In the genomic region with DNA sequence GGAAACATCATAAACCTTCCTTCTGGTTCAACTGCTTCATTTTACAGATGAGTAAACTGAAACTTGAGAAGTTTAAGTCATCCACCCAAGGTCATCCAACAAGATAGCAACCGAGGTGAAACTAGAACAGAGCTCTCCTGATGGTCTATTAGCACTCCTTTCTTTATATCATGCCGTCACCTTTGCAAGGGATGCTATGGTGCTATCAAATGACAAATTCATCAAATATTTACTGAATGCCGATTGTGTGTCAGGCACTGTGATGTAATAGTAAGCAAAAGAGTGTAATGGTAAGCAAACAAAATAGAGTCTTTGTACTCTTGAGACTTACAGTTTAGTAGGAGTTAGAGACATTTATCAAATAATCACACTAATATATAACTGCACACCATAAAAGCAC, we compare ENCODE assay signal across 30 cellular contexts. TPM values are rescaled to one million over a fixed set of nuclear protein-coding genes. Genes with fewer than 3 reads are reported as not detected.
DNase-seq lines count a peak whose midpoint lies in the region; ATAC-seq and TF ChIP-seq lines count a peak whose summit lies in the region.
"Had no signal": no experiment of that assay in that cellular context is flagged by ENCODE, and none has a peak within 500 bp of the region (broad histone marks: within the 10 kb centered on the region; RNA-seq: fewer than 3 reads in every experiment).

No MANE protein-coding gene starts in this region.

- TF ChIP-seq CTCF in 22Rv1 (IDR thresholded peaks at IDR 0.05) (no peak), WTC11 (IDR thresholded peaks at IDR 0.05) (no peak)

- POLR2A ChIA-PET in WTC11 (lab: Charles Lee): interaction anchor here (0.6 kb wide), 1 partner anchor 1360 kb away, joined by 3 read pairs; no protein-coding TSS in a partner anchor

- no peaks in the 10 kb centered on the region for H3K36me3 Mint-ChIP-seq in WTC11
- H3K36me3 Mint-ChIP-seq: CD4-positive, alpha-beta memory T cell; naive thymus-derived CD4-positive, alpha-beta T cell had no signal

- H3K9me3 Mint-ChIP-seq in WTC11: no peaks in the 10 kb centered on the region
- H3K9me3 Mint-ChIP-seq: activated CD4-positive, alpha-beta memory T cell treated with anti-CD3 and anti-CD28 coated beads, Interleukin-2, amount 10 ng/mL, durations not matched to agents 7 days and 5 days; activated naive CD4-positive, alpha-beta T cell treated with anti-CD3 and anti-CD28 coated beads for 36 hours; CD4-positive, alpha-beta memory T cell; endodermal cell; naive thymus-derived CD4-positive, alpha-beta T cell had no signal

- H3K27me3 Mint-ChIP-seq in WTC11 (ENCODE audit: low read depth): no peaks in the 10 kb centered on the region

- DNase-seq in DMS53 (lab: John Stamatoyannopoulos, UW) (peak; percentile 97), NCI-H510A treated with DMSO at 0.1 percent for 48 hours (lab: John Stamatoyannopoulos, UW) (peak; percentile 64), WTC11 (ENCODE audit: low spot score) (no peak), amniotic stem cell (lab: John Stamatoyannopoulos, UW) (no peak), T-helper 1 cell (no peak)
- DNase-seq: activated CD4-positive, alpha-beta memory T cell treated with anti-CD3 and anti-CD28 coated beads, Interleukin-2, amount 10 ng/mL, durations not matched to agents 7 days and 5 days; activated CD8-positive, alpha-beta memory T cell treated with anti-CD3 and anti-CD28 coated beads, Interleukin-2, amount 50 U/mL, for 4 hours; activated naive CD4-positive, alpha-beta T cell treated with anti-CD3 and anti-CD28 coated beads for 36 hours; adrenal gland; body of pancreas; CD4-positive, alpha-beta memory T cell; cerebellar nuclear complex; dermis blood vessel endothelial cell; DMS 273 treated with DMSO at 0.1 percent for 48 hours; endodermal cell; HCEC 1CT; Karpas-422; naive thymus-derived CD4-positive, alpha-beta T cell; NCI-H1436 treated with DMSO at 0.1 percent for 48 hours; posterior cingulate gyrus; Right ventricle myocardium superior; small intestine; stimulated activated naive CD4-positive, alpha-beta T cell treated with Interleukin-2 at 50 U/mL for 16 hours had no signal

- no peak overlapping the region for H3K4me3 Mint-ChIP-seq in WTC11
- H3K4me3 Mint-ChIP-seq: activated CD4-positive, alpha-beta memory T cell treated with anti-CD3 and anti-CD28 coated beads, Interleukin-2, amount 10 ng/mL, durations not matched to agents 7 days and 5 days; activated naive CD4-positive, alpha-beta T cell treated with anti-CD3 and anti-CD28 coated beads for 36 hours; CD4-positive, alpha-beta memory T cell; endodermal cell; naive thymus-derived CD4-positive, alpha-beta T cell had no signal

- H3K27ac Mint-ChIP-seq in WTC11: no peak overlapping the region
- H3K27ac Mint-ChIP-seq: activated CD4-positive, alpha-beta memory T cell treated with anti-CD3 and anti-CD28 coated beads, Interleukin-2, amount 10 ng/mL, durations not matched to agents 7 days and 5 days; activated naive CD4-positive, alpha-beta T cell treated with anti-CD3 and anti-CD28 coated beads for 36 hours; CD4-positive, alpha-beta memory T cell; endodermal cell; naive thymus-derived CD4-positive, alpha-beta T cell had no signal

- CTCF ChIA-PET in WTC11 (lab: Charles Lee): no interaction called here

- no peak for ATAC-seq in WTC11
- ATAC-seq in HG03342 (IDR thresholded peaks at IDR 0.05; ENCODE audit: unreplicated experiment): no peak
- ATAC-seq in GM21526 (IDR thresholded peaks at IDR 0.05; ENCODE audit: low FRiP score, unreplicated experiment): no peak
- ATAC-seq: body of pancreas; gastroesophageal sphincter; naive thymus-derived CD4-positive, alpha-beta T cell had no signal

- peak overlapping the region; percentile 19; the same call in 1 of the 2 replicates for H3K27ac ChIP-seq in 22Rv1
- H3K27ac ChIP-seq: adrenal gland, body of pancreas, gastroesophageal sphincter, neutrophil, right atrium auricular region had no signal

- H3K4me1 Mint-ChIP-seq in WTC11: no peaks in the 10 kb centered on the region
- H3K4me1 Mint-ChIP-seq: activated CD4-positive, alpha-beta memory T cell treated with anti-CD3 and anti-CD28 coated beads, Interleukin-2, amount 10 ng/mL, durations not matched to agents 7 days and 5 days; CD4-positive, alpha-beta memory T cell; endodermal cell; naive thymus-derived CD4-positive, alpha-beta T cell had no signal

TF ChIP-seq in WTC11, 78 proteins besides CTCF, POLR2A, EP300 and RAD21:
- TF ChIP-seq GABPB1 (CRISPR knock-in tag; IDR thresholded peaks at IDR 0.05): peak; percentile 69
- no peak for TF ChIP-seq MXD4 (CRISPR knock-in tag; IDR thresholded peaks at IDR 0.05; ENCODE audit: borderline replicate concordance)

RNA-seq across cellular contexts. Expression of gene SGIP1, which starts 14.0 kb away (rescaled TPM):
- total RNA-seq in WTC11 (2021): 3.2 to 3.9 TPM (median 3.3 TPM) in 3 replicates
- total RNA-seq: CD4-positive, alpha-beta memory T cell; G401; naive thymus-derived CD4-positive, alpha-beta T cell had no signal

Comparison
In these comparisons a context has a peak if more than half of its experiments do, and no peak if none do; other contexts are left out.
1. DNase-seq: peak in DMS53 (single experiment) and NCI-H510A treated with DMSO at 0.1 percent for 48 hours (single experiment); none in WTC11 (single experiment), amniotic stem cell (single experiment) and T-helper 1 cell (0 of 5).